In the genomic region with DNA sequence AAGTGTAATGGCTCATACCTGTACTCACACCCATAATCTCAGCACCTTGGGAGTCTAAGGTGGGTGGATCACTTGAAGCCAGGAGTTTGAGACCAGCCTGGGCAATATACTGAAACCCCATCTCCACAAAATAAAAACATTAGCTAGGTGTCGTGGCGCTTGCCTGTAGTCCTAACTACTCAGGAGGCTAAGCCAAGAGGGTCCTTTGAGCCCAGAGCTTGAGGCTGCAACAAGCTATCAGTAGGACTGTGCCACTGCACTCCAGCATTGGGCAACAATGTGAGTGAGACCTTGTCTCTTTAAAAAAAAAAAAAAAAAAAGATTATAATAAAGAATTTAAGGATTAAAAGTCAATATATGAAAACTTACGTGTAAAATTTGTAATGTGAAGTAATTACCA, we compare ENCODE assay signal across 21 cellular contexts.
"Had no signal": no experiment of that assay in that cellular context is flagged by ENCODE, and none has a peak within 500 bp of the region (broad histone marks: within the 10 kb centered on the region; RNA-seq: fewer than 3 reads in every experiment).

No MANE protein-coding gene starts in this region.

- DNase-seq: effector memory CD8-positive, alpha-beta T cell; erythroblast; esophagus squamous epithelium; foreskin melanocyte; glutamatergic neuron; heart right ventricle; hippocampal formation; islet precursor cell; kidney glomerular epithelial cell; left colon; left ventricle myocardium inferior; lower lobe of right lung; naive thymus-derived CD8-positive, alpha-beta T cell; nephron progenitor cell; nucleus accumbens; sigmoid colon; stimulated activated CD4-positive, alpha-beta T cell treated with anti-CD3 and anti-CD28 coated beads, Interleukin-2, amount 100 ng/mL, for 24 hours; stimulated activated CD4-positive, alpha-beta T cell treated with anti-CD3 and anti-CD28 coated beads, Interleukin-4, amount 100 ng/mL, for 24 hours; stimulated activated naive CD4-positive, alpha-beta T cell treated with Interleukin-2 at 50 U/mL for 16 hours; stomach; thyroid gland had no signal
